In genomic region chr11:108223449-108224149, GRCh38 we compare ENCODE assay signal across 8 cellular contexts. TPM values are rescaled to one million over a fixed set of nuclear protein-coding genes. Genes with fewer than 3 reads are reported as not detected.
DNase-seq lines count a peak whose midpoint lies in the region; ATAC-seq and TF ChIP-seq lines count a peak whose summit lies in the region.

No MANE protein-coding gene starts in this region.

- H3K27ac ChIP-seq in AG04450 (ENCODE audit: low read depth, low read length), result peak overlapping the region; percentile 96
- peak overlapping the region; percentile 94 for H3K27ac ChIP-seq in cingulate gyrus (ENCODE audit: low read depth, low read length)
- H3K27ac ChIP-seq in neutrophil, result peak overlapping the region; percentile 96

- H3K4me3 ChIP-seq in AG04450 (ENCODE audit: low read depth, low read length) (peak overlapping the region; percentile 84), neutrophil (ENCODE audit: low read depth in 1 of 2, low read length in 1 of 2) (peak overlapping the region; percentile 85 to 97)

- peaks cover 17% of the 10 kb centered on the region for H3K36me3 ChIP-seq in neutrophil

- POLR2A ChIA-PET in AG04450 (lab: Yijun Ruan, JAX), result interaction anchor here (0.9 to 2.0 kb wide), 3 partner anchors 13 to 441 kb away, joined by 3 to 5 read pairs (median 4); partner anchors contain the start of genes CUL5 and DDX10

- no peaks in the 10 kb centered on the region for H3K27me3 ChIP-seq in AG04450 (ENCODE audit: control insufficient read depth, insufficient read depth, low read length)
- no peaks in the 10 kb centered on the region for H3K27me3 ChIP-seq in neutrophil

- ATAC-seq in GM18520 (IDR thresholded peaks at IDR 0.05; ENCODE audit: unreplicated experiment) (peak; percentile 22), HG03097 (IDR thresholded peaks at IDR 0.05; ENCODE audit: low FRiP score, unreplicated experiment) (peak; percentile 25)

- TF ChIP-seq CTCF in AG04450 (IDR thresholded peaks at IDR 0.05; ENCODE audit: low read depth, low read length) (no peak), neutrophil (IDR thresholded peaks at IDR 0.05) (no peak)

- CTCF ChIA-PET in AG04450 (lab: Charles Lee), result interaction anchor here (0.5 to 2.4 kb wide), 14 partner anchors 10 to 430 kb away, joined by 3 to 9 read pairs (median 4); partner anchors contain the start of gene CUL5

- H3K4me1 ChIP-seq in neutrophil (ENCODE audit: control insufficient read depth in 1 of 2, insufficient read depth in 1 of 2, low read depth in 1 of 2, low read length in 1 of 2), result peaks cover 54 to 60% of the 10 kb centered on the region in 2 experiments

- DNase-seq in AG04450 (ENCODE audit: low read depth, low spot score) (no peak), SK-MEL-5 (ENCODE audit: low read depth, low spot score) (peak; percentile 85), superior temporal gyrus (ENCODE audit: extremely low spot score) (no peak), amniotic stem cell (lab: John Stamatoyannopoulos, UW) (no peak)

- in situ Hi-C loops in SK-MEL-5 (cut with HindIII; ENCODE audit: low pct_unique_long_range_greater_than_20kb, low sequenced_read_pairs), result no loop called here

- no peaks in the 10 kb centered on the region for H3K9me3 ChIP-seq in AG04450 (ENCODE audit: control insufficient read depth, insufficient read depth, low read length)
- no peaks in the 10 kb centered on the region for H3K9me3 ChIP-seq in neutrophil

RNA-seq across cellular contexts. Expression of gene ATM, which starts 0.7 kb away (rescaled TPM):
- polyA plus RNA-seq in AG04450 (2011; rRNA removed), result 34.1 and 53.2 TPM in 2 replicates
- 118 and 146 TPM in 2 replicates for polyA minus RNA-seq in AG04450 (2011; rRNA and poly(A)+ RNA removed)
- total RNA-seq in SK-MEL-5 (2014; rRNA removed; shearing (Covaris generic)), result 142 and 156 TPM in 2 replicates
- 65.5 and 65.8 TPM in 2 replicates for polyA plus RNA-seq in SK-MEL-5 (2015; cell fraction: cytosol; rRNA removed)
- 420 and 472 TPM in 2 replicates for polyA plus RNA-seq in SK-MEL-5 (2015; cell fraction: nucleus; rRNA removed)

RNA-seq across cellular contexts. Expression of gene NPAT, which starts 1.2 kb away (rescaled TPM):
- polyA plus RNA-seq in AG04450 (2011; rRNA removed), result 6.9 and 9.9 TPM in 2 replicates
- 11.5 and 19.9 TPM in 2 replicates for polyA minus RNA-seq in AG04450 (2011; rRNA and poly(A)+ RNA removed)
- 25.4 and 26.6 TPM in 2 replicates for total RNA-seq in SK-MEL-5 (2014; rRNA removed; shearing (Covaris generic))
- polyA plus RNA-seq in SK-MEL-5 (2015; cell fraction: cytosol; rRNA removed), result 12.5 and 17.5 TPM in 2 replicates
- polyA plus RNA-seq in SK-MEL-5 (2015; cell fraction: nucleus; rRNA removed), result 41.8 and 42.5 TPM in 2 replicates
